1 cellular context compared by ENCODE assay signal in the genomic region with DNA sequence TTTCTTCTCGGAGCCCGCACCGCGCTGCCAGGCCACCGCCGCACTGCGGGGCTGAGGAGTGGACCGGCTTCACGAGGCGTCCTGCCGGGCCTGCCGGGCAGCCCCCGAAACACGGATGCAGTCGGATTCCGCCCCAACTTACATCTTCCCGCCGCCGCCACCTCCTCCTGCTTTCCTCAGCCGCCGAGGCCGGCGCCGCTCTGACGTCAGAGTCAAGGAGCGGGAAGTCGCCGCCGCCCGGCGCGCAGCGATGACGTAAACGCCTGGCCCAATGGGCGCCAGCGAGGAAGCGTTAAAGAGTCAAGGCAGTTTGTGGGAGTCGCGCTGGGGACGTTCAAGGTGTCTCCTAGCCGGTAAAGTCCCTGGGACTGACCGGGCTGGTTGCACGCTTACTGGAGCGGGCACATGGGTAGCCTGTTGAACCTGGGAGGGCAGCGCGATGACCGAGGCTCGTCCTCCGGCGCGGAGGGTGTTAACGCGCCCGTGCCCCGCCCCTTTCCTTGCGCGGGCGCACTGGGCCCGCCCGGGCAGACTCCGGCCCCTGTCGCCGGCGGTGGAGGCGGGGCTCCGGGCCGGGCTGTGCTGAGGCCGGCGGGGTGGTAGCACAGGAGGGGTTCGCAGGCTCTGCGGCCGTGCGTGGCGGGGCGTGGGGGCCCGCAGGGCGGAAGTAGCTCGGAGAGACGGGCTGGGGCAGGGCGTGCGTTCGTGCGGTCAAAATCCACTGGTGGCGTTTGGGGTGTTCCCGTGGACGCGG.
TF ChIP-seq lines count a peak whose summit lies in the region.

A gene with protein sequence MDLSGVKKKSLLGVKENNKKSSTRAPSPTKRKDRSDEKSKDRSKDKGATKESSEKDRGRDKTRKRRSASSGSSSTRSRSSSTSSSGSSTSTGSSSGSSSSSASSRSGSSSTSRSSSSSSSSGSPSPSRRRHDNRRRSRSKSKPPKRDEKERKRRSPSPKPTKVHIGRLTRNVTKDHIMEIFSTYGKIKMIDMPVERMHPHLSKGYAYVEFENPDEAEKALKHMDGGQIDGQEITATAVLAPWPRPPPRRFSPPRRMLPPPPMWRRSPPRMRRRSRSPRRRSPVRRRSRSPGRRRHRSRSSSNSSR (minus strand): TSS at position 214 of the 754 bp plus-strand sequence. CDS start 3,483 bp downstream, outside the sequence.

TF ChIP-seq in HEK293, 187 proteins besides CTCF, POLR2A, EP300 and RAD21 (continued from another document and continues in another):
- TF ChIP-seq, protein P1, sequence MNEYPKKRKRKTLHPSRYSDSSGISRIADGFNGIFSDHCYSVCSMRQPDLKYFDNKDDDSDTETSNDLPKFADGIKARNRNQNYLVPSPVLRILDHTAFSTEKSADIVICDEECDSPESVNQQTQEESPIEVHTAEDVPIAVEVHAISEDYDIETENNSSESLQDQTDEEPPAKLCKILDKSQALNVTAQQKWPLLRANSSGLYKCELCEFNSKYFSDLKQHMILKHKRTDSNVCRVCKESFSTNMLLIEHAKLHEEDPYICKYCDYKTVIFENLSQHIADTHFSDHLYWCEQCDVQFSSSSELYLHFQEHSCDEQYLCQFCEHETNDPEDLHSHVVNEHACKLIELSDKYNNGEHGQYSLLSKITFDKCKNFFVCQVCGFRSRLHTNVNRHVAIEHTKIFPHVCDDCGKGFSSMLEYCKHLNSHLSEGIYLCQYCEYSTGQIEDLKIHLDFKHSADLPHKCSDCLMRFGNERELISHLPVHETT (tag by site-specific recombination; IDR thresholded peaks at IDR 0.05) = peak; percentile 97
- TF ChIP-seq ZNF391 (tag by site-specific recombination; IDR thresholded peaks at IDR 0.05; ENCODE audit: borderline replicate concordance, low read depth) (peak; percentile 99), ZEB2 (tag by site-specific recombination; IDR thresholded peaks at IDR 0.05) (peak; percentile 95), EGR2 (tag by site-specific recombination; IDR thresholded peaks at IDR 0.05; ENCODE audit: low read depth) (peak; percentile 71), ZNF677 (tag by site-specific recombination; IDR thresholded peaks at IDR 0.05) (no peak), ZBTB20 (tag by site-specific recombination; IDR thresholded peaks at IDR 0.05) (peak; percentile 92), ZNF560 (tag by site-specific recombination; IDR thresholded peaks at IDR 0.05; ENCODE audit: borderline replicate concordance) (0 out of 2 replicates have a peak, but pooled peaks have one; percentile 33), ZNF629 (tag by site-specific recombination; IDR thresholded peaks at IDR 0.05) (peak; percentile 100), ZNF138 (tag by site-specific recombination; IDR thresholded peaks at IDR 0.05; ENCODE audit: borderline replicate concordance) (no peak), ZNF600 (tag by site-specific recombination; IDR thresholded peaks at IDR 0.05) (peak; percentile 20), BCL11B (tag by site-specific recombination; IDR thresholded peaks at IDR 0.05; ENCODE audit: low read depth) (peak; percentile 77; the same call in 1 of the 2 replicates), ZFHX2 (tag by site-specific recombination; conservative IDR thresholded peaks at IDR 0.05) (peak; percentile 83), HOXD13 (CRISPR knock-in tag; IDR thresholded peaks at IDR 0.05; ENCODE audit: borderline replicate concordance) (peak; percentile 78; the same call in 1 of the 2 replicates), FEZF1 (tag by site-specific recombination; IDR thresholded peaks at IDR 0.05) (peak; percentile 21; the same call in 1 of the 2 replicates), HOXA7 (CRISPR knock-in tag; IDR thresholded peaks at IDR 0.05; ENCODE audit: borderline replicate concordance) (no peak), ZNF473 (tag by site-specific recombination; IDR thresholded peaks at IDR 0.05) (no peak), ZNF311 (tag by site-specific recombination; IDR thresholded peaks at IDR 0.05; ENCODE audit: borderline replicate concordance) (no peak), ZNF335 (tag by site-specific recombination; conservative IDR thresholded peaks at IDR 0.05) (peak; percentile 99), ZNF184 (tag by site-specific recombination; IDR thresholded peaks at IDR 0.05) (no peak), ZNF747 (tag by site-specific recombination; IDR thresholded peaks at IDR 0.05) (peak; percentile 39; the same call in 1 of the 2 replicates), REPIN1 (tag by site-specific recombination; IDR thresholded peaks at IDR 0.05; ENCODE audit: low read depth) (no peak), ZNF571 (tag by site-specific recombination; IDR thresholded peaks at IDR 0.05) (no peak), ZNF423 (tag by site-specific recombination; IDR thresholded peaks at IDR 0.05) (peak; percentile 78; the same call in 1 of the 2 replicates), ZNF558 (tag by site-specific recombination; IDR thresholded peaks at IDR 0.05) (no peak), ZSCAN16 (tag by site-specific recombination; IDR thresholded peaks at IDR 0.05) (peak; percentile 20; the same call in 1 of the 2 replicates)
- TF ChIP-seq, protein P2, sequence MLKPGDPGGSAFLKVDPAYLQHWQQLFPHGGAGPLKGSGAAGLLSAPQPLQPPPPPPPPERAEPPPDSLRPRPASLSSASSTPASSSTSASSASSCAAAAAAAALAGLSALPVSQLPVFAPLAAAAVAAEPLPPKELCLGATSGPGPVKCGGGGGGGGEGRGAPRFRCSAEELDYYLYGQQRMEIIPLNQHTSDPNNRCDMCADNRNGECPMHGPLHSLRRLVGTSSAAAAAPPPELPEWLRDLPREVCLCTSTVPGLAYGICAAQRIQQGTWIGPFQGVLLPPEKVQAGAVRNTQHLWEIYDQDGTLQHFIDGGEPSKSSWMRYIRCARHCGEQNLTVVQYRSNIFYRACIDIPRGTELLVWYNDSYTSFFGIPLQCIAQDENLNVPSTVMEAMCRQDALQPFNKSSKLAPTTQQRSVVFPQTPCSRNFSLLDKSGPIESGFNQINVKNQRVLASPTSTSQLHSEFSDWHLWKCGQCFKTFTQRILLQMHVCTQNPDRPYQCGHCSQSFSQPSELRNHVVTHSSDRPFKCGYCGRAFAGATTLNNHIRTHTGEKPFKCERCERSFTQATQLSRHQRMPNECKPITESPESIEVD (tag by site-specific recombination; IDR thresholded peaks at IDR 0.05) = no peak
- TF ChIP-seq, protein P3, sequence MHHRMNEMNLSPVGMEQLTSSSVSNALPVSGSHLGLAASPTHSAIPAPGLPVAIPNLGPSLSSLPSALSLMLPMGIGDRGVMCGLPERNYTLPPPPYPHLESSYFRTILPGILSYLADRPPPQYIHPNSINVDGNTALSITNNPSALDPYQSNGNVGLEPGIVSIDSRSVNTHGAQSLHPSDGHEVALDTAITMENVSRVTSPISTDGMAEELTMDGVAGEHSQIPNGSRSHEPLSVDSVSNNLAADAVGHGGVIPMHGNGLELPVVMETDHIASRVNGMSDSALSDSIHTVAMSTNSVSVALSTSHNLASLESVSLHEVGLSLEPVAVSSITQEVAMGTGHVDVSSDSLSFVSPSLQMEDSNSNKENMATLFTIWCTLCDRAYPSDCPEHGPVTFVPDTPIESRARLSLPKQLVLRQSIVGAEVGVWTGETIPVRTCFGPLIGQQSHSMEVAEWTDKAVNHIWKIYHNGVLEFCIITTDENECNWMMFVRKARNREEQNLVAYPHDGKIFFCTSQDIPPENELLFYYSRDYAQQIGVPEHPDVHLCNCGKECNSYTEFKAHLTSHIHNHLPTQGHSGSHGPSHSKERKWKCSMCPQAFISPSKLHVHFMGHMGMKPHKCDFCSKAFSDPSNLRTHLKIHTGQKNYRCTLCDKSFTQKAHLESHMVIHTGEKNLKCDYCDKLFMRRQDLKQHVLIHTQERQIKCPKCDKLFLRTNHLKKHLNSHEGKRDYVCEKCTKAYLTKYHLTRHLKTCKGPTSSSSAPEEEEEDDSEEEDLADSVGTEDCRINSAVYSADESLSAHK (tag by site-specific recombination; IDR thresholded peaks at IDR 0.05) = peak; percentile 73
- TF ChIP-seq, protein P4, sequence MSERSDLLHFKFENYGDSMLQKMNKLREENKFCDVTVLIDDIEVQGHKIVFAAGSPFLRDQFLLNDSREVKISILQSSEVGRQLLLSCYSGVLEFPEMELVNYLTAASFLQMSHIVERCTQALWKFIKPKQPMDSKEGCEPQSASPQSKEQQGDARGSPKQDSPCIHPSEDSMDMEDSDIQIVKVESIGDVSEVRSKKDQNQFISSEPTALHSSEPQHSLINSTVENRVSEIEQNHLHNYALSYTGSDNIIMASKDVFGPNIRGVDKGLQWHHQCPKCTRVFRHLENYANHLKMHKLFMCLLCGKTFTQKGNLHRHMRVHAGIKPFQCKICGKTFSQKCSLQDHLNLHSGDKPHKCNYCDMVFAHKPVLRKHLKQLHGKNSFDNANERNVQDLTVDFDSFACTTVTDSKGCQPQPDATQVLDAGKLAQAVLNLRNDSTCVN (tag by site-specific recombination; optimal IDR thresholded peaks at IDR 0.05) = peak; percentile 87
- TF ChIP-seq, protein P5, sequence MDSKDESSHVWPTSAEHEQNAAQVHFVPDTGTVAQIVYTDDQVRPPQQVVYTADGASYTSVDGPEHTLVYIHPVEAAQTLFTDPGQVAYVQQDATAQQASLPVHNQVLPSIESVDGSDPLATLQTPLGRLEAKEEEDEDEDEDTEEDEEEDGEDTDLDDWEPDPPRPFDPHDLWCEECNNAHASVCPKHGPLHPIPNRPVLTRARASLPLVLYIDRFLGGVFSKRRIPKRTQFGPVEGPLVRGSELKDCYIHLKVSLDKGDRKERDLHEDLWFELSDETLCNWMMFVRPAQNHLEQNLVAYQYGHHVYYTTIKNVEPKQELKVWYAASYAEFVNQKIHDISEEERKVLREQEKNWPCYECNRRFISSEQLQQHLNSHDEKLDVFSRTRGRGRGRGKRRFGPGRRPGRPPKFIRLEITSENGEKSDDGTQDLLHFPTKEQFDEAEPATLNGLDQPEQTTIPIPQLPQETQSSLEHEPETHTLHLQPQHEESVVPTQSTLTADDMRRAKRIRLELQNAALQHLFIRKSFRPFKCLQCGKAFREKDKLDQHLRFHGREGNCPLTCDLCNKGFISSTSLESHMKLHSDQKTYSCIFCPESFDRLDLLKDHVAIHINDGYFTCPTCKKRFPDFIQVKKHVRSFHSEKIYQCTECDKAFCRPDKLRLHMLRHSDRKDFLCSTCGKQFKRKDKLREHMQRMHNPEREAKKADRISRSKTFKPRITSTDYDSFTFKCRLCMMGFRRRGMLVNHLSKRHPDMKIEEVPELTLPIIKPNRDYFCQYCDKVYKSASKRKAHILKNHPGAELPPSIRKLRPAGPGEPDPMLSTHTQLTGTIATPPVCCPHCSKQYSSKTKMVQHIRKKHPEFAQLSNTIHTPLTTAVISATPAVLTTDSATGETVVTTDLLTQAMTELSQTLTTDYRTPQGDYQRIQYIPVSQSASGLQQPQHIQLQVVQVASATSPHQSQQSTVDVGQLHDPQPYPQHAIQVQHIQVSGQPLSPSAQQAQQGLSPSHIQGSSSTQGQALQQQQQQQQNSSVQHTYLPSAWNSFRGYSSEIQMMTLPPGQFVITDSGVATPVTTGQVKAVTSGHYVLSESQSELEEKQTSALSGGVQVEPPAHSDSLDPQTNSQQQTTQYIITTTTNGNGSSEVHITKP (tag by site-specific recombination; IDR thresholded peaks at IDR 0.05) = peak; percentile 94
- TF ChIP-seq, protein P6, sequence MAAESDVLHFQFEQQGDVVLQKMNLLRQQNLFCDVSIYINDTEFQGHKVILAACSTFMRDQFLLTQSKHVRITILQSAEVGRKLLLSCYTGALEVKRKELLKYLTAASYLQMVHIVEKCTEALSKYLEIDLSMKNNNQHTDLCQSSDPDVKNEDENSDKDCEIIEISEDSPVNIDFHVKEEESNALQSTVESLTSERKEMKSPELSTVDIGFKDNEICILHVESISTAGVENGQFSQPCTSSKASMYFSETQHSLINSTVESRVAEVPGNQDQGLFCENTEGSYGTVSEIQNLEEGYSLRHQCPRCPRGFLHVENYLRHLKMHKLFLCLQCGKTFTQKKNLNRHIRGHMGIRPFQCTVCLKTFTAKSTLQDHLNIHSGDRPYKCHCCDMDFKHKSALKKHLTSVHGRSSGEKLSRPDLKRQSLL (tag by site-specific recombination; IDR thresholded peaks at IDR 0.05) = peak; percentile 5; the same call in 1 of the 2 replicates
- TF ChIP-seq, protein P7, sequence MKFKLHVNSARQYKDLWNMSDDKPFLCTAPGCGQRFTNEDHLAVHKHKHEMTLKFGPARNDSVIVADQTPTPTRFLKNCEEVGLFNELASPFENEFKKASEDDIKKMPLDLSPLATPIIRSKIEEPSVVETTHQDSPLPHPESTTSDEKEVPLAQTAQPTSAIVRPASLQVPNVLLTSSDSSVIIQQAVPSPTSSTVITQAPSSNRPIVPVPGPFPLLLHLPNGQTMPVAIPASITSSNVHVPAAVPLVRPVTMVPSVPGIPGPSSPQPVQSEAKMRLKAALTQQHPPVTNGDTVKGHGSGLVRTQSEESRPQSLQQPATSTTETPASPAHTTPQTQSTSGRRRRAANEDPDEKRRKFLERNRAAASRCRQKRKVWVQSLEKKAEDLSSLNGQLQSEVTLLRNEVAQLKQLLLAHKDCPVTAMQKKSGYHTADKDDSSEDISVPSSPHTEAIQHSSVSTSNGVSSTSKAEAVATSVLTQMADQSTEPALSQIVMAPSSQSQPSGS (tag by site-specific recombination; IDR thresholded peaks at IDR 0.05; ENCODE audit: low read depth) = peak; percentile 100
- TF ChIP-seq, protein P8, sequence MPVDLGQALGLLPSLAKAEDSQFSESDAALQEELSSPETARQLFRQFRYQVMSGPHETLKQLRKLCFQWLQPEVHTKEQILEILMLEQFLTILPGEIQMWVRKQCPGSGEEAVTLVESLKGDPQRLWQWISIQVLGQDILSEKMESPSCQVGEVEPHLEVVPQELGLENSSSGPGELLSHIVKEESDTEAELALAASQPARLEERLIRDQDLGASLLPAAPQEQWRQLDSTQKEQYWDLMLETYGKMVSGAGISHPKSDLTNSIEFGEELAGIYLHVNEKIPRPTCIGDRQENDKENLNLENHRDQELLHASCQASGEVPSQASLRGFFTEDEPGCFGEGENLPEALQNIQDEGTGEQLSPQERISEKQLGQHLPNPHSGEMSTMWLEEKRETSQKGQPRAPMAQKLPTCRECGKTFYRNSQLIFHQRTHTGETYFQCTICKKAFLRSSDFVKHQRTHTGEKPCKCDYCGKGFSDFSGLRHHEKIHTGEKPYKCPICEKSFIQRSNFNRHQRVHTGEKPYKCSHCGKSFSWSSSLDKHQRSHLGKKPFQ (tag by site-specific recombination; IDR thresholded peaks at IDR 0.05) = peak; percentile 65
